15 cellular contexts compared by ENCODE assay signal in genomic region chr18:35479911-35480586, GRCh38. TPM values are rescaled to one million over a fixed set of nuclear protein-coding genes. Genes with fewer than 3 reads are reported as not detected.
DNase-seq lines count a peak whose midpoint lies in the region; ATAC-seq and TF ChIP-seq lines count a peak whose summit lies in the region.
"Had no signal": no experiment of that assay in that cellular context is flagged by ENCODE, and none has a peak within 500 bp of the region (broad histone marks: within the 10 kb centered on the region; RNA-seq: fewer than 3 reads in every experiment).

No MANE protein-coding gene starts in this region.

- peak overlapping the region; percentile 97 for H3K27ac ChIP-seq in RWPE2 (ENCODE audit: poor library complexity, severe bottlenecking)
- peak overlapping the region; percentile 88 for H3K27ac ChIP-seq in hepatocyte
- H3K27ac ChIP-seq in rectal smooth muscle tissue (ENCODE audit: low read depth, low read length), result peak overlapping the region; percentile 64
- H3K27ac ChIP-seq in uterus, result no peak overlapping the region

- H3K4me2 ChIP-seq in hepatocyte, result no peak overlapping the region

- no peak for ATAC-seq in RWPE2 (ENCODE audit: low read depth)
- no peak for ATAC-seq in activated T-helper 17 cell treated with anti-CD3 and anti-CD28 coated beads, Interleukin-2, amount 50 U/mL, for 72 hours (replicated peaks)
- no peak for ATAC-seq in Right ventricle myocardium inferior

- H3K27me3 Mint-ChIP-seq in activated T-helper 17 cell treated with anti-CD3 and anti-CD28 coated beads, Interleukin-2, amount 50 U/mL, for 72 hours, result no peaks in the 10 kb centered on the region
- H3K27me3 Mint-ChIP-seq: activated CD4-positive, alpha-beta T cell treated with anti-CD3 and anti-CD28 coated beads, Interleukin-2, amount 10 ng/mL, durations not matched to agents 24 days and 14 days had no signal

- no peak overlapping the region for H3K4me3 Mint-ChIP-seq in activated T-helper 17 cell treated with anti-CD3 and anti-CD28 coated beads, Interleukin-2, amount 50 U/mL, for 72 hours
- H3K4me3 Mint-ChIP-seq: activated CD4-positive, alpha-beta T cell treated with anti-CD3 and anti-CD28 coated beads, Interleukin-2, amount 10 ng/mL, durations not matched to agents 24 days and 14 days had no signal

- no peaks in the 10 kb centered on the region for H4K20me1 ChIP-seq in hepatocyte (ENCODE audit: insufficient read depth, poor library complexity, severe bottlenecking)

- H3K36me3 ChIP-seq in RWPE2 (ENCODE audit: low read depth) (peaks cover 26% of the 10 kb centered on the region), hepatocyte (replicated peaks; ENCODE audit: insufficient read depth, low read depth) (no peaks in the 10 kb centered on the region), rectal smooth muscle tissue (ENCODE audit: control insufficient read depth, insufficient read depth, low read length) (no peaks in the 10 kb centered on the region), uterus (no peaks in the 10 kb centered on the region)
- H3K36me3 ChIP-seq: BE2C, HAP-1 had no signal

- H3K79me2 ChIP-seq in hepatocyte, result peaks cover 47% of the 10 kb centered on the region

- no peak overlapping the region for H2AFZ ChIP-seq in hepatocyte

- no peak overlapping the region for H3K27ac Mint-ChIP-seq in activated T-helper 17 cell treated with anti-CD3 and anti-CD28 coated beads, Interleukin-2, amount 50 U/mL, for 72 hours
- H3K27ac Mint-ChIP-seq: activated CD4-positive, alpha-beta T cell treated with anti-CD3 and anti-CD28 coated beads, Interleukin-2, amount 10 ng/mL, durations not matched to agents 24 days and 14 days had no signal

- no peaks in the 10 kb centered on the region for H3K9me2 ChIP-seq in hepatocyte (replicated peaks; ENCODE audit: insufficient read depth)

- intact Hi-C loops in Right ventricle myocardium inferior (cut with DNase I) (no loop called here), uterus (cut with DNase I; ENCODE audit: low total_unique reads) (no loop called here)

- DNase-seq in CD1c-positive myeloid dendritic cell (ENCODE audit: extremely low spot score) (peak; percentile 36), RWPE2 (ENCODE audit: low spot score) (no peak), hepatocyte (ENCODE audit: low spot score) (no peak), Right ventricle myocardium inferior (ENCODE audit: missing footprints) (no peak), uterus (no peak)
- DNase-seq in stimulated activated CD4-positive, alpha-beta T cell treated with anti-CD3 and anti-CD28 coated beads, Interleukin-2, amount 100 ng/mL, for 24 hours, result no peak
- DNase-seq: activated CD4-positive, alpha-beta T cell treated with anti-CD3 and anti-CD28 coated beads, Interleukin-2, amount 10 ng/mL, durations not matched to agents 24 days and 14 days; activated T-cell treated with anti-CD3 and anti-CD28 coated beads, Interleukin-2, amount 50 U/mL, for 1 hour; BE2C; KBM-7; RPMI8226 had no signal

- peaks cover 39% of the 10 kb centered on the region for H3K4me1 ChIP-seq in RWPE2 (ENCODE audit: insufficient read depth, poor library complexity, severe bottlenecking)
- peaks cover 22% of the 10 kb centered on the region for H3K4me1 ChIP-seq in hepatocyte (ENCODE audit: insufficient read depth)
- peaks cover 14% of the 10 kb centered on the region for H3K4me1 ChIP-seq in rectal smooth muscle tissue (ENCODE audit: control insufficient read depth, insufficient read depth, low read length)
- no peaks in the 10 kb centered on the region for H3K4me1 ChIP-seq in uterus
- H3K4me1 ChIP-seq: BE2C had no signal

- H3K9me3 ChIP-seq in RWPE2 (ENCODE audit: severe bottlenecking), result no peaks in the 10 kb centered on the region
- no peaks in the 10 kb centered on the region for H3K9me3 ChIP-seq in hepatocyte (ENCODE audit: low read depth)
- H3K9me3 ChIP-seq in uterus, result no peaks in the 10 kb centered on the region
- H3K9me3 ChIP-seq: BE2C, HAP-1 had no signal

- no peak for TF ChIP-seq CTCF in RWPE2 (IDR thresholded peaks at IDR 0.05; ENCODE audit: poor library complexity, severe bottlenecking)
- TF ChIP-seq CTCF in hepatocyte (IDR thresholded peaks at IDR 0.05; ENCODE audit: poor library complexity), result no peak
- TF ChIP-seq CTCF in uterus (IDR thresholded peaks at IDR 0.05), result no peak

- WGBS in hepatocyte (ENCODE audit: low lambda C conversion rate, missing lambda C conversion rate), result 82% methylated on average over 1 of the region's 1 CpG

- peaks cover 26% of the 10 kb centered on the region for H3K4me1 Mint-ChIP-seq in activated T-helper 17 cell treated with anti-CD3 and anti-CD28 coated beads, Interleukin-2, amount 50 U/mL, for 72 hours

- TF ChIP-seq POLR2A in uterus (IDR thresholded peaks at IDR 0.05), result no peak

- H3K36me3 Mint-ChIP-seq in activated T-helper 17 cell treated with anti-CD3 and anti-CD28 coated beads, Interleukin-2, amount 50 U/mL, for 72 hours (ENCODE audit: low read depth), result peaks cover 13% of the 10 kb centered on the region

- no peaks in the 10 kb centered on the region for H3K9me3 Mint-ChIP-seq in activated T-helper 17 cell treated with anti-CD3 and anti-CD28 coated beads, Interleukin-2, amount 50 U/mL, for 72 hours

- no peak overlapping the region for H3K9ac ChIP-seq in rectal smooth muscle tissue (ENCODE audit: low read length)

- H3K4me3 ChIP-seq in RWPE2 (ENCODE audit: severe bottlenecking), result no peak overlapping the region
- H3K4me3 ChIP-seq in hepatocyte, result no peak overlapping the region
- H3K4me3 ChIP-seq in rectal smooth muscle tissue (ENCODE audit: low read length), result peak overlapping the region; percentile 11
- no peak overlapping the region for H3K4me3 ChIP-seq in uterus
- H3K4me3 ChIP-seq: HAP-1, smooth muscle cell had no signal

- H3K27me3 ChIP-seq in RWPE2 (ENCODE audit: insufficient read depth, poor library complexity, severe bottlenecking) (no peaks in the 10 kb centered on the region), hepatocyte (no peaks in the 10 kb centered on the region), rectal smooth muscle tissue (ENCODE audit: control insufficient read depth, insufficient read depth, low read length) (no peaks in the 10 kb centered on the region), uterus (no peaks in the 10 kb centered on the region)
- H3K27me3 ChIP-seq: BE2C had no signal

RNA-seq across cellular contexts. Expression of gene INO80C, which starts 17.7 kb away (rescaled TPM):
- 16.5 and 16.6 TPM in 2 replicates for total RNA-seq in hepatocyte
- polyA plus RNA-seq in hepatocyte, result 25.1 and 42.2 TPM in 2 replicates
- total RNA-seq in activated T-helper 17 cell treated with anti-CD3 and anti-CD28 coated beads, Interleukin-2, amount 50 U/mL, for 72 hours, result 10 to 100 TPM; 20.6 to 22.0 TPM
- 21.3 TPM for total RNA-seq in Right ventricle myocardium inferior
- 10 to 100 TPM in 1 of 4 donors, 1 to 10 TPM in 1, under 1 TPM in 1, not detected in 1; 0.26 to 14.9 (median 7.0) TPM for total RNA-seq in uterus

Comparison
In these comparisons a context has a peak if more than half of its experiments do, and no peak if none do; other contexts are left out.
1. H3K27ac ChIP-seq: peak in RWPE2 (single experiment), hepatocyte (single experiment) and rectal smooth muscle tissue (single experiment); none in uterus (0 of 2).